9 cellular contexts compared by ENCODE assay signal in the genomic region with DNA sequence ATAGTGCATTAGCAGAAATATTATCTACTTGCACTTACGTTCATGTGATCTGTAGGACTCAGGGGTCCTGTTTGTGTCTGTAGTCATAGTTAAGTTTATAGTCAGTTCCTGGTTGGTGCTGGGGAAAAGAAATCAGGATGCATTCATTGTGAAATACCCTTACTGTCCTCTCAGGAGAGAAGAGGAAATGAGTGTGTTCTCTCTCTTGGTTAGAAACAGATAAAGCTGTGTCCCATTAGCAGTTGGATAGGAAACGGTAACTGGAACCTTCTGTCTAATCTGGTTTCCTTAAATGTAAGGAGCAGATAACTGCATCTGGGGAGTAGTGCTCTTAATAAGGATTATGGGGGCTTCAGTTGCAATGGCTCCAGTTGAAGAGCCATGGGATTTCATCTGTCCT. TPM values are rescaled to one million over a fixed set of nuclear protein-coding genes. Genes with fewer than 3 reads are reported as not detected.
DNase-seq lines count a peak whose midpoint lies in the region; ATAC-seq, FAIRE-seq and TF ChIP-seq lines count a peak whose summit lies in the region.
"Had no signal": no experiment of that assay in that cellular context is flagged by ENCODE, and none has a peak within 500 bp of the region (broad histone marks: within the 10 kb centered on the region; RNA-seq: fewer than 3 reads in every experiment).

No MANE protein-coding gene starts in this region.

- H3K4me3 ChIP-seq in gastroesophageal sphincter = no peak overlapping the region
- H3K4me3 ChIP-seq in stomach = no peak overlapping the region

- H3K4me1 ChIP-seq in gastroesophageal sphincter = peaks cover 0 to 44% (median 0%) of the 10 kb centered on the region in 3 donors
- peaks cover 10 to 76% (median 40%) of the 10 kb centered on the region in 4 donors for H3K4me1 ChIP-seq in stomach

- peak overlapping the region in 3 of 4 donors; percentile 20 to 32 (median 29) for H3K27ac ChIP-seq in gastroesophageal sphincter
- peak overlapping the region in 3 of 5 donors; percentile 13 to 57 (median 49) for H3K27ac ChIP-seq in stomach

- TF ChIP-seq EP300 in gastroesophageal sphincter (IDR thresholded peaks at IDR 0.05) (no peak), stomach (IDR thresholded peaks at IDR 0.05) (no peak)

- no peak for FAIRE-seq in GM19239 (lab: Jason Lieb, UNC)

- DNase-seq in SIG-M5 treated with dmso at 0.1 percent for 504 hours (lab: John Stamatoyannopoulos, UW; ENCODE audit: unreplicated experiment) (peak; percentile 98), stomach (no peak), GM19239 (ENCODE audit: insufficient read length, low spot score) (no peak), activated T-cell treated with anti-CD3 and anti-CD28 coated beads for 4 hours (no peak)
- no peak for DNase-seq in stimulated activated naive CD4-positive, alpha-beta T cell (lab: John Stamatoyannopoulos, UW)
- DNase-seq: activated naive CD4-positive, alpha-beta T cell had no signal

- no peaks in the 10 kb centered on the region for H3K9me3 ChIP-seq in gastroesophageal sphincter
- no peaks in the 10 kb centered on the region for H3K9me3 ChIP-seq in stomach

- WGBS in gastroesophageal sphincter (ENCODE audit: low coverage in 1 of 2), 2 donors = 41 to 83% methylated on average over 2 of the region's 2 CpGs
- 55 to 75% (median 58%) methylated on average over 2 of the region's 2 CpGs for WGBS in stomach, 5 donors

- no peak for TF ChIP-seq POLR2A in gastroesophageal sphincter (IDR thresholded peaks at IDR 0.05)
- TF ChIP-seq POLR2A in stomach (IDR thresholded peaks at IDR 0.05) = no peak

- no peak for TF ChIP-seq CTCF in gastroesophageal sphincter (IDR thresholded peaks at IDR 0.05)
- no peak for TF ChIP-seq CTCF in stomach (IDR thresholded peaks at IDR 0.05)

- ATAC-seq in HG02678 (IDR thresholded peaks at IDR 0.05; ENCODE audit: unreplicated experiment) = peak; percentile 57
- ATAC-seq in gastroesophageal sphincter = peak; percentile 41
- ATAC-seq in HG02798 (IDR thresholded peaks at IDR 0.05; ENCODE audit: poor library complexity, unreplicated experiment) = no peak

- H3K36me3 ChIP-seq in gastroesophageal sphincter (no peaks in the 10 kb centered on the region), stomach (no peaks in the 10 kb centered on the region)

- no peaks in the 10 kb centered on the region for H3K27me3 ChIP-seq in gastroesophageal sphincter
- H3K27me3 ChIP-seq in stomach = no peaks in the 10 kb centered on the region

- intact Hi-C loops in stomach (cut with DNase I; ENCODE audit: low total_unique reads) = no loop called here

RNA-seq across cellular contexts. Expression of gene SDCCAG8, which starts 8.9 kb away (rescaled TPM):
- total RNA-seq in gastroesophageal sphincter = 10 to 100 TPM; 30.2 to 46.4 (median 36.7) TPM
- total RNA-seq in stomach = 100 to 1,000 TPM in 1 of 5 donors, 10 to 100 TPM in 4; 19.6 to 184 (median 28.1) TPM
- polyA plus RNA-seq in stomach = 10 to 100 TPM; 16.3 to 24.9 (median 22.5) TPM

RNA-seq across cellular contexts. Expression of gene CEP170, which starts 9.6 kb away (rescaled TPM):
- 10 to 100 TPM; 33.1 to 53.5 (median 41.6) TPM for total RNA-seq in gastroesophageal sphincter
- 10 to 100 TPM in 4 of 5 donors, under 1 TPM in 1; 0.87 to 71.0 (median 20.9) TPM for total RNA-seq in stomach
- 1 to 10 TPM; 5.0 to 6.1 (median 5.7) TPM for polyA plus RNA-seq in stomach
